In genomic region chr6:138987643-138988468, GRCh38 we compare ENCODE assay signal across 8 cellular contexts. TPM values are rescaled to one million over a fixed set of nuclear protein-coding genes. Genes with fewer than 3 reads are reported as not detected.
DNase-seq lines count a peak whose midpoint lies in the region; ATAC-seq and TF ChIP-seq lines count a peak whose summit lies in the region.

Gene REPS1 (minus strand): TSS chr6:138988253. CDS start chr6:138987682, 571 bp downstream.

- peak within 1 kb of the TSS; percentile 80 for H4K8ac ChIP-seq in trophoblast cell (ENCODE audit: low read depth, low read length)

- H3K9me3 ChIP-seq in trophoblast cell (ENCODE audit: insufficient read depth, low read depth, low read length) (no peaks in the 10 kb centered on the region), tibial nerve (no peaks in the 10 kb centered on the region)

- peak within 1 kb of the TSS; percentile 90 for H3K4me2 ChIP-seq in trophoblast cell (ENCODE audit: low read length)

- TF ChIP-seq POLR2A in tibial nerve (IDR thresholded peaks at IDR 0.05), result peak; percentile 31 to 63

- H4K91ac ChIP-seq in trophoblast cell (ENCODE audit: low read depth, low read length), result peak within 1 kb of the TSS; percentile 79

- peak within 1 kb of the TSS; percentile 90 for H3K14ac ChIP-seq in trophoblast cell (ENCODE audit: low read length)

- H2BK5ac ChIP-seq in trophoblast cell (ENCODE audit: low read depth, low read length, poor library complexity), result peak within 1 kb of the TSS; percentile 85

- peak within 1 kb of the TSS; percentile 85 for H3K18ac ChIP-seq in trophoblast cell (ENCODE audit: low read length)

- peak within 1 kb of the TSS; percentile 48 for H2AFZ ChIP-seq in trophoblast cell (ENCODE audit: insufficient read depth, low read length, poor library complexity)

- no peak within 1 kb of the TSS for H3K23ac ChIP-seq in trophoblast cell (ENCODE audit: low read length)

- ATAC-seq in HG02588 (IDR thresholded peaks at IDR 0.05; ENCODE audit: unreplicated experiment) (peak; percentile 93), Right ventricle myocardium superior (ENCODE audit: poor library complexity) (peak; percentile 97)

- H3K9ac ChIP-seq in trophoblast cell (ENCODE audit: low read length), result peak within 1 kb of the TSS; percentile 80

- no peaks in the 10 kb centered on the region for H3K27me3 ChIP-seq in trophoblast cell (ENCODE audit: insufficient read depth, low read length)
- no peaks in the 10 kb centered on the region for H3K27me3 ChIP-seq in tibial nerve

- WGBS in trophoblast cell (ENCODE audit: extremely low coverage, insufficient coverage, insufficient read length), result no CpG with 5 or more reads among the region's 105 CpGs
- WGBS in tibial nerve, 2 donors, result 0 to 1% methylated on average over 45 to 63 of the region's 105 CpGs

- H3K36me3 ChIP-seq in trophoblast cell (ENCODE audit: control insufficient read depth in 1 of 2, insufficient read depth in 2 of 2, low read length in 2 of 2) (no peaks in the 10 kb centered on the region), tibial nerve (no peaks in the 10 kb centered on the region)

- H3K4ac ChIP-seq in trophoblast cell (ENCODE audit: low read depth, low read length), result peak within 1 kb of the TSS; percentile 47

- H3K79me1 ChIP-seq in trophoblast cell (ENCODE audit: low read length), result peaks cover 9% of the 10 kb centered on the region

- peak within 1 kb of the TSS; percentile 93 for H3K4me3 ChIP-seq in trophoblast cell (ENCODE audit: low read depth, low read length)
- peak within 1 kb of the TSS; percentile 74 to 91 (median 80) for H3K4me3 ChIP-seq in tibial nerve

- TF ChIP-seq EP300 in tibial nerve (IDR thresholded peaks at IDR 0.05), result peak in 1 of 2 donors; percentile 87

- DNase-seq in NCI-H1092 (lab: John Stamatoyannopoulos, UW) (peak; percentile 78), SW 1271 (lab: John Stamatoyannopoulos, UW) (peak; percentile 27 to 85), Right ventricle myocardium superior (peak; percentile 96), trophoblast cell (peak; percentile 90 to 96), tibial nerve (ENCODE audit: low spot score in 2 of 2) (peak; percentile 81)
- DNase-seq in activated naive CD8-positive, alpha-beta T cell treated with anti-CD3 and anti-CD28 coated beads, Interleukin-2, amount 50 U/mL, for 16 hours (ENCODE audit: low read depth, low spot score), result peak; percentile 80

- H3K4me1 ChIP-seq in trophoblast cell (ENCODE audit: control insufficient read depth in 1 of 2, insufficient read depth in 2 of 2, low read length in 2 of 2) (peaks cover 4% of the 10 kb centered on the region in 2 experiments), tibial nerve (peaks cover 0 to 42% (median 11%) of the 10 kb centered on the region in 4 donors)

- peak within 1 kb of the TSS; percentile 71 for H2AK5ac ChIP-seq in trophoblast cell (ENCODE audit: low read length)

- intact Hi-C loops in Right ventricle myocardium superior (cut with DNase I), result loop anchor here (5.0 kb wide), 1 partner anchor 176 kb away; no protein-coding TSS in a partner anchor

- peaks cover 14% of the 10 kb centered on the region for H3K79me2 ChIP-seq in trophoblast cell (ENCODE audit: control insufficient read depth, insufficient read depth, low read length, poor library complexity)

- H2BK120ac ChIP-seq in trophoblast cell (ENCODE audit: insufficient read depth, low read length, poor library complexity), result peak within 1 kb of the TSS; percentile 48

- peak within 1 kb of the TSS; percentile 60 for H4K12ac ChIP-seq in trophoblast cell (ENCODE audit: low read depth, low read length)

- peak; percentile 85 for TF ChIP-seq CTCF in GM12873 (IDR thresholded peaks at IDR 0.05; ENCODE audit: insufficient read depth, low read depth, low read length, missing control alignments)
- TF ChIP-seq CTCF in tibial nerve (IDR thresholded peaks at IDR 0.05), result peak; percentile 97 to 99 (median 98)

- H3K27ac ChIP-seq in trophoblast cell (ENCODE audit: low read depth, low read length), result peak within 1 kb of the TSS; percentile 82
- peak within 1 kb of the TSS; percentile 60 to 92 (median 88) for H3K27ac ChIP-seq in tibial nerve

- no peak within 1 kb of the TSS for H2BK12ac ChIP-seq in trophoblast cell (ENCODE audit: low read length)

RNA-seq across cellular contexts. Expression of gene REPS1, which starts in this region (rescaled TPM):
- total RNA-seq in Right ventricle myocardium superior (31.0 TPM), tibial nerve (10 to 100 TPM; 31.0 to 66.0 (median 50.6) TPM)
- polyA plus RNA-seq in trophoblast cell (2013), result 51.8 and 52.2 TPM in 2 replicates

Comparison
In these comparisons a context has a peak if more than half of its experiments do, and no peak if none do; other contexts are left out.
1. Peak in every context shown above with its lines: DNase-seq, ATAC-seq, H3K4me3 ChIP-seq and H3K27ac ChIP-seq.